ENCODE assay signal across 8 cellular contexts in genomic region chr7:1028044-1028770, GRCh38. TPM values are rescaled to one million over a fixed set of nuclear protein-coding genes. Genes with fewer than 3 reads are reported as not detected.
DNase-seq lines count a peak whose midpoint lies in the region; ATAC-seq and TF ChIP-seq lines count a peak whose summit lies in the region.

No MANE protein-coding gene starts in this region.

- peak overlapping the region; percentile 52 for H3K4me3 Mint-ChIP-seq in activated CD8-positive, alpha-beta T cell treated with anti-CD3 and anti-CD28 coated beads for 36 hours

- peak overlapping the region; percentile 63 for H3K27ac Mint-ChIP-seq in activated CD8-positive, alpha-beta T cell treated with anti-CD3 and anti-CD28 coated beads for 36 hours

- peaks cover 29% of the 10 kb centered on the region for H3K4me1 Mint-ChIP-seq in activated CD8-positive, alpha-beta T cell treated with anti-CD3 and anti-CD28 coated beads for 36 hours (ENCODE audit: low read depth)

- ATAC-seq in GM18909 (IDR thresholded peaks at IDR 0.05; ENCODE audit: poor library complexity, unreplicated experiment) = peak; percentile 52
- ATAC-seq in HG03139 (IDR thresholded peaks at IDR 0.05; ENCODE audit: unreplicated experiment) = peak; percentile 40
- peak; percentile 84 for ATAC-seq in activated CD8-positive, alpha-beta T cell treated with anti-CD3 and anti-CD28 coated beads for 36 hours

- H3K4me3 ChIP-seq in AG09309 (ENCODE audit: control insufficient read depth, low read depth, low read length) = peak overlapping the region; percentile 72

- no peaks in the 10 kb centered on the region for H3K27me3 Mint-ChIP-seq in activated CD8-positive, alpha-beta T cell treated with anti-CD3 and anti-CD28 coated beads for 36 hours

- peak; percentile 43 for DNase-seq in AG09309 (ENCODE audit: low read depth)
- DNase-seq in NCI-H526 (lab: John Stamatoyannopoulos, UW) = peak; percentile 46 to 91
- peak; percentile 92 for DNase-seq in activated CD8-positive, alpha-beta T cell treated with anti-CD3 and anti-CD28 coated beads for 36 hours
- DNase-seq in effector CD8-positive, alpha-beta T cell (lab: John Stamatoyannopoulos, UW) = peak; percentile 68
- peak; percentile 92 for DNase-seq in medulla oblongata (ENCODE audit: extremely low spot score)
- DNase-seq in stimulated activated CD4-positive, alpha-beta T cell treated with anti-CD3 and anti-CD28 coated beads, TNF-alpha, amount 100 ng/mL, for 24 hours (ENCODE audit: low read depth in 3 of 3) = peak; percentile 68 to 86 (median 72)

- CTCF ChIA-PET in activated CD8-positive, alpha-beta T cell treated with anti-CD3 and anti-CD28 coated beads for 36 hours (lab: Charles Lee) = interaction anchor here (0.6 to 2.9 kb wide), 6 partner anchors 17 to 148 kb away, joined by 3 to 11 read pairs (median 4); partner anchors contain the start of gene GPR146

- H3K36me3 Mint-ChIP-seq in activated CD8-positive, alpha-beta T cell treated with anti-CD3 and anti-CD28 coated beads for 36 hours (ENCODE audit: low read depth) = peaks cover 8% of the 10 kb centered on the region

- POLR2A ChIA-PET in activated CD8-positive, alpha-beta T cell treated with anti-CD3 and anti-CD28 coated beads for 36 hours (lab: Charles Lee) = no interaction called here

- H3K9me3 Mint-ChIP-seq in activated CD8-positive, alpha-beta T cell treated with anti-CD3 and anti-CD28 coated beads for 36 hours = no peaks in the 10 kb centered on the region

- TF ChIP-seq CTCF in AG09309 (IDR thresholded peaks at IDR 0.05; ENCODE audit: control insufficient read depth, insufficient read depth, low read depth, low read length, missing control alignments) = no peak
- TF ChIP-seq CTCF in activated CD8-positive, alpha-beta T cell treated with anti-CD3 and anti-CD28 coated beads for 36 hours (IDR thresholded peaks at IDR 0.05) = no peak

- intact Hi-C loops in activated CD8-positive, alpha-beta T cell treated with anti-CD3 and anti-CD28 coated beads for 36 hours (cut with micrococcal nuclease) = no loop called here

RNA-seq across cellular contexts. Expression of gene GPR146, which starts 16.1 kb away (rescaled TPM):
- total RNA-seq in activated CD8-positive, alpha-beta T cell treated with anti-CD3 and anti-CD28 coated beads for 36 hours = 1 to 10 TPM; 5.6 to 8.5 TPM

RNA-seq across cellular contexts. Expression of gene CYP2W1, which starts 45.2 kb away (rescaled TPM):
- total RNA-seq in activated CD8-positive, alpha-beta T cell treated with anti-CD3 and anti-CD28 coated beads for 36 hours = not detected

RNA-seq across cellular contexts. Expression of gene COX19, which starts 52.9 kb away (rescaled TPM):
- 10 to 100 TPM; 15.5 to 18.0 TPM for total RNA-seq in activated CD8-positive, alpha-beta T cell treated with anti-CD3 and anti-CD28 coated beads for 36 hours

RNA-seq across cellular contexts. Expression of gene GPER1, which starts 59.7 kb away (rescaled TPM):
- under 1 TPM; 0.16 to 0.18 TPM for total RNA-seq in activated CD8-positive, alpha-beta T cell treated with anti-CD3 and anti-CD28 coated beads for 36 hours

Comparison
In these comparisons a context has a peak if more than half of its experiments do, and no peak if none do; other contexts are left out.
1. Peak in every context shown above with its lines: DNase-seq, ATAC-seq and H3K4me3 ChIP-seq.